17 cellular contexts compared by ENCODE assay signal in genomic region chr9:33404782-33405362, GRCh38. TPM values are rescaled to one million over a fixed set of nuclear protein-coding genes. Genes with fewer than 3 reads are reported as not detected.
DNase-seq lines count a peak whose midpoint lies in the region; ATAC-seq and TF ChIP-seq lines count a peak whose summit lies in the region.
"Had no signal": no experiment of that assay in that cellular context is flagged by ENCODE, and none has a peak within 500 bp of the region (broad histone marks: within the 10 kb centered on the region; RNA-seq: fewer than 3 reads in every experiment).

No MANE protein-coding gene starts in this region.

- peak overlapping the region; percentile 55 for H3K9ac ChIP-seq in adipocyte (ENCODE audit: low read length)

- no peaks in the 10 kb centered on the region for H3K36me3 Mint-ChIP-seq in activated T-cell treated with anti-CD3 and anti-CD28 coated beads, Interleukin-2, amount 50 U/mL, for 24 hours (ENCODE audit: low read depth)
- H3K36me3 Mint-ChIP-seq in activated T-cell treated with anti-CD3 and anti-CD28 coated beads, Interleukin-2, amount 50 U/mL, for 72 hours (ENCODE audit: insufficient read depth in 2 of 2), result no peaks in the 10 kb centered on the region

- ATAC-seq in activated T-cell treated with anti-CD3 and anti-CD28 coated beads, Interleukin-2, amount 50 U/mL, for 72 hours (replicated peaks in 1 of 2), result no peak
- ATAC-seq in left lung, result peak; percentile 39
- peak; percentile 21 for ATAC-seq in stimulated activated naive CD8-positive, alpha-beta T cell treated with anti-CD3 and anti-CD28 coated beads, Interleukin-15, amount 100 ng/mL, for 72 hours
- no peak for ATAC-seq in GM21825 (IDR thresholded peaks at IDR 0.05; ENCODE audit: unreplicated experiment)
- ATAC-seq: activated CD8-positive, alpha-beta T cell treated with anti-CD3 and anti-CD28 coated beads, Interleukin-2, amount 10 ng/mL, durations not matched to agents 7 days and 5 days; body of pancreas had no signal

- peaks cover 26% of the 10 kb centered on the region for H3K4me1 ChIP-seq in adipocyte (ENCODE audit: control insufficient read depth, insufficient read depth, low read length)
- H3K4me1 ChIP-seq in left lung, result peaks cover 5 to 14% of the 10 kb centered on the region in 2 donors

- H3K4me3 ChIP-seq in adipocyte (ENCODE audit: low read length) (no peak overlapping the region), left lung (no peak overlapping the region)
- H3K4me3 ChIP-seq: body of pancreas, SK-N-MC, upper lobe of left lung had no signal

- H3K27me3 ChIP-seq in adipocyte (replicated peaks; ENCODE audit: control insufficient read depth, insufficient read depth, low read length) (no peaks in the 10 kb centered on the region), left lung (no peaks in the 10 kb centered on the region)
- H3K27me3 ChIP-seq: body of pancreas, upper lobe of left lung had no signal

- H3K27me3 Mint-ChIP-seq in activated T-cell treated with anti-CD3 and anti-CD28 coated beads, Interleukin-2, amount 50 U/mL, for 24 hours, result no peaks in the 10 kb centered on the region
- H3K27me3 Mint-ChIP-seq in activated T-cell treated with anti-CD3 and anti-CD28 coated beads, Interleukin-2, amount 50 U/mL, for 72 hours (ENCODE audit: low read depth), result no peaks in the 10 kb centered on the region
- H3K27me3 Mint-ChIP-seq in stimulated activated naive CD8-positive, alpha-beta T cell treated with anti-CD3 and anti-CD28 coated beads, Interleukin-15, amount 100 ng/mL, for 72 hours, result no peaks in the 10 kb centered on the region

- no peak overlapping the region for H3K4me3 Mint-ChIP-seq in activated T-cell treated with anti-CD3 and anti-CD28 coated beads, Interleukin-2, amount 50 U/mL, for 24 hours
- no peak overlapping the region for H3K4me3 Mint-ChIP-seq in activated T-cell treated with anti-CD3 and anti-CD28 coated beads, Interleukin-2, amount 50 U/mL, for 72 hours
- H3K4me3 Mint-ChIP-seq in stimulated activated naive CD8-positive, alpha-beta T cell treated with anti-CD3 and anti-CD28 coated beads, Interleukin-15, amount 100 ng/mL, for 72 hours, result no peak overlapping the region
- H3K4me3 Mint-ChIP-seq: activated CD8-positive, alpha-beta T cell treated with anti-CD3 and anti-CD28 coated beads, Interleukin-2, amount 10 ng/mL, durations not matched to agents 7 days and 5 days had no signal

- peaks cover 5% of the 10 kb centered on the region for H3K4me1 Mint-ChIP-seq in activated T-cell treated with anti-CD3 and anti-CD28 coated beads, Interleukin-2, amount 50 U/mL, for 24 hours (ENCODE audit: low read depth)
- H3K4me1 Mint-ChIP-seq in activated T-cell treated with anti-CD3 and anti-CD28 coated beads, Interleukin-2, amount 50 U/mL, for 72 hours (ENCODE audit: low read depth), result peaks cover 10% of the 10 kb centered on the region
- H3K4me1 Mint-ChIP-seq in stimulated activated naive CD8-positive, alpha-beta T cell treated with anti-CD3 and anti-CD28 coated beads, Interleukin-15, amount 100 ng/mL, for 72 hours, result peaks cover 16% of the 10 kb centered on the region

- no peak for TF ChIP-seq CTCF in left lung (IDR thresholded peaks at IDR 0.05)

- H3K36me3 ChIP-seq in adipocyte (ENCODE audit: control insufficient read depth, insufficient read depth, low read length, severe bottlenecking), result no peaks in the 10 kb centered on the region
- no peaks in the 10 kb centered on the region for H3K36me3 ChIP-seq in left lung
- H3K36me3 ChIP-seq: upper lobe of left lung had no signal

- H3K27ac ChIP-seq in left lung, result no peak overlapping the region
- H3K27ac ChIP-seq: body of pancreas, SK-N-MC had no signal

- no peak for DNase-seq in activated T-cell treated with anti-CD3 and anti-CD28 coated beads, Interleukin-2, amount 50 U/mL, for 24 hours
- DNase-seq in activated T-cell treated with anti-CD3 and anti-CD28 coated beads, Interleukin-2, amount 50 U/mL, for 72 hours, result no peak
- DNase-seq in adipocyte (ENCODE audit: low read depth) (no peak), left lung (no peak)
- DNase-seq in stimulated activated naive CD8-positive, alpha-beta T cell treated with anti-CD3 and anti-CD28 coated beads, Interleukin-15, amount 100 ng/mL, for 72 hours, result no peak
- no peak for DNase-seq in stimulated activated CD4-positive, alpha-beta T cell treated with anti-CD3 and anti-CD28 coated beads, Interleukin-15, amount 100 ng/mL, for 24 hours
- no peak for DNase-seq in activated CD4-positive, alpha-beta T cell treated with anti-CD3 and anti-CD28 coated beads, Interleukin-2, amount 50 U/mL, for 48 hours
- DNase-seq: activated CD8-positive, alpha-beta T cell treated with anti-CD3 and anti-CD28 coated beads, Interleukin-2, amount 10 ng/mL, durations not matched to agents 7 days and 5 days; activated gamma-delta T cell; Caco-2; NCI-H2081 treated with DMSO at 0.1 percent for 48 hours; stimulated activated CD8-positive, alpha-beta memory T cell treated with anti-CD3 and anti-CD28 coated beads, Interleukin-4, amount 100 ng/mL, for 48 hours had no signal

- intact Hi-C loops in left lung (cut with DNase I), result no loop called here

- no peaks in the 10 kb centered on the region for H3K9me3 ChIP-seq in adipocyte (ENCODE audit: control insufficient read depth, low read length)
- H3K9me3 ChIP-seq in left lung, result no peaks in the 10 kb centered on the region
- H3K9me3 ChIP-seq: body of pancreas, Caco-2, upper lobe of left lung had no signal

- H3K27ac Mint-ChIP-seq in activated T-cell treated with anti-CD3 and anti-CD28 coated beads, Interleukin-2, amount 50 U/mL, for 24 hours, result peak overlapping the region; percentile 41
- H3K27ac Mint-ChIP-seq in activated T-cell treated with anti-CD3 and anti-CD28 coated beads, Interleukin-2, amount 50 U/mL, for 72 hours, result no peak overlapping the region
- peak overlapping the region in 1 of 2 donors; percentile 23 for H3K27ac Mint-ChIP-seq in stimulated activated naive CD8-positive, alpha-beta T cell treated with anti-CD3 and anti-CD28 coated beads, Interleukin-15, amount 100 ng/mL, for 72 hours
- H3K27ac Mint-ChIP-seq: activated CD8-positive, alpha-beta T cell treated with anti-CD3 and anti-CD28 coated beads, Interleukin-2, amount 10 ng/mL, durations not matched to agents 7 days and 5 days had no signal

- no peaks in the 10 kb centered on the region for H3K9me3 Mint-ChIP-seq in activated T-cell treated with anti-CD3 and anti-CD28 coated beads, Interleukin-2, amount 50 U/mL, for 24 hours
- H3K9me3 Mint-ChIP-seq in activated T-cell treated with anti-CD3 and anti-CD28 coated beads, Interleukin-2, amount 50 U/mL, for 72 hours, result no peaks in the 10 kb centered on the region
- H3K9me3 Mint-ChIP-seq in stimulated activated naive CD8-positive, alpha-beta T cell treated with anti-CD3 and anti-CD28 coated beads, Interleukin-15, amount 100 ng/mL, for 72 hours, result no peaks in the 10 kb centered on the region

RNA-seq across cellular contexts. Expression of gene AQP7, which starts 2.5 kb away (rescaled TPM):
- total RNA-seq in activated T-cell treated with anti-CD3 and anti-CD28 coated beads, Interleukin-2, amount 50 U/mL, for 72 hours, result not detected
- 1 to 10 TPM; 1.5 to 8.3 TPM for total RNA-seq in left lung
- total RNA-seq: A673; activated CD8-positive, alpha-beta T cell treated with anti-CD3 and anti-CD28 coated beads, Interleukin-2, amount 10 ng/mL, durations not matched to agents 7 days and 5 days had no signal

RNA-seq across cellular contexts. Expression of gene AQP3, which starts 42.5 kb away (rescaled TPM):
- 10 to 100 TPM; 12.0 to 17.8 TPM for total RNA-seq in activated T-cell treated with anti-CD3 and anti-CD28 coated beads, Interleukin-2, amount 50 U/mL, for 72 hours
- 100 to 1,000 TPM; 231 to 265 TPM for total RNA-seq in left lung

Comparison
In these comparisons a context has a peak if more than half of its experiments do, and no peak if none do; other contexts are left out.
1. ATAC-seq: peak in left lung (single experiment) and stimulated activated naive CD8-positive, alpha-beta T cell treated with anti-CD3 and anti-CD28 coated beads, Interleukin-15, amount 100 ng/mL, for 72 hours (single experiment); none in activated T-cell treated with anti-CD3 and anti-CD28 coated beads, Interleukin-2, amount 50 U/mL, for 72 hours (0 of 2) and GM21825 (single experiment).
2. RNA of gene AQP3, which starts 42.5 kb away (total RNA-seq): 231 to 265 TPM in left lung; 12.0 to 17.8 TPM in activated T-cell treated with anti-CD3 and anti-CD28 coated beads, Interleukin-2, amount 50 U/mL, for 72 hours; every median in the first group is over 10 times any median in the second.